16 cellular contexts compared by ENCODE assay signal in genomic region chr7:18212788-18213187, GRCh38.
DNase-seq lines count a peak whose midpoint lies in the region; ATAC-seq and TF ChIP-seq lines count a peak whose summit lies in the region.
"Had no signal": no experiment of that assay in that cellular context is flagged by ENCODE, and none has a peak within 500 bp of the region (broad histone marks: within the 10 kb centered on the region; RNA-seq: fewer than 3 reads in every experiment).

No MANE protein-coding gene starts in this region.

- no peak for TF ChIP-seq CTCF in omental fat pad (IDR thresholded peaks at IDR 0.05)
- no peak for TF ChIP-seq CTCF in sigmoid colon (IDR thresholded peaks at IDR 0.05)

- H3K9me3 ChIP-seq in sigmoid colon, result no peaks in the 10 kb centered on the region
- H3K9me3 ChIP-seq: SJCRH30 had no signal

- H3K27ac ChIP-seq in sigmoid colon, result peak overlapping the region in 2 of 4 donors; percentile 7 to 44
- H3K27ac ChIP-seq: 22Rv1, SJCRH30, skin epidermis had no signal

- no peaks in the 10 kb centered on the region for H3K27me3 ChIP-seq in sigmoid colon
- H3K27me3 ChIP-seq: SJCRH30 had no signal

- no peak for TF ChIP-seq POLR2A in sigmoid colon (IDR thresholded peaks at IDR 0.05)

- peak in 2 of 3 experiments; percentile 31 to 76 for DNase-seq in NCI-H1417 (lab: John Stamatoyannopoulos, UW)
- no peak for DNase-seq in NCI-H1417 treated with DMSO at 0.1 percent for 48 hours (lab: John Stamatoyannopoulos, UW)
- DNase-seq in RPMI7951 (ENCODE audit: low read depth), result peak; percentile 75
- peak; percentile 85 for DNase-seq in fibroblast of gingiva (ENCODE audit: low read depth)
- no peak for DNase-seq in omental fat pad (ENCODE audit: low spot score)
- DNase-seq in Kasumi-1 (lab: John Stamatoyannopoulos, UW), result no peak
- no peak for DNase-seq in posterior cingulate gyrus
- DNase-seq in sigmoid colon, result no peak
- DNase-seq: activated effector memory CD4-positive, alpha-beta T cell treated with anti-CD3 and anti-CD28 coated beads, Interleukin-2, amount 50 U/mL, for 16 hours; mammary epithelial cell; MM.1S; NCI-H2081 treated with DMSO at 0.1 percent for 48 hours; SJCRH30; stimulated activated naive CD8-positive, alpha-beta T cell treated with anti-CD3 and anti-CD28 coated beads, Interleukin-15, amount 100 ng/mL, for 72 hours had no signal

- no peak for TF ChIP-seq EP300 in sigmoid colon (IDR thresholded peaks at IDR 0.05)

- intact Hi-C loops in posterior cingulate gyrus (cut with DNase I) (no loop called here), sigmoid colon (cut with DNase I) (no loop called here)

- ATAC-seq in omental fat pad (ENCODE audit: low FRiP score), result peak; percentile 42
- ATAC-seq: stimulated activated naive CD8-positive, alpha-beta T cell treated with anti-CD3 and anti-CD28 coated beads, Interleukin-15, amount 100 ng/mL, for 72 hours had no signal

- H3K4me3 ChIP-seq in sigmoid colon, result no peak overlapping the region
- H3K4me3 ChIP-seq: SJCRH30, skin epidermis had no signal

- 47 to 78% methylated on average over 1 of the region's 1 CpG for WGBS in sigmoid colon, 2 donors

- H3K4me1 ChIP-seq in sigmoid colon, result peaks cover 0 to 19% (median 12%) of the 10 kb centered on the region in 4 donors
- H3K4me1 ChIP-seq: SJCRH30 had no signal

- no peaks in the 10 kb centered on the region for H3K36me3 ChIP-seq in sigmoid colon
- H3K36me3 ChIP-seq: SJCRH30 had no signal

Comparison
In these comparisons a context has a peak if more than half of its experiments do, and no peak if none do; other contexts are left out.
1. DNase-seq: peak in NCI-H1417 (2 of 3), RPMI7951 (single experiment) and fibroblast of gingiva (single experiment); none in NCI-H1417 treated with DMSO at 0.1 percent for 48 hours (single experiment), omental fat pad (single experiment), Kasumi-1 (0 of 2), posterior cingulate gyrus (0 of 10) and sigmoid colon (single experiment).